23 cellular contexts compared by ENCODE assay signal in the genomic region with DNA sequence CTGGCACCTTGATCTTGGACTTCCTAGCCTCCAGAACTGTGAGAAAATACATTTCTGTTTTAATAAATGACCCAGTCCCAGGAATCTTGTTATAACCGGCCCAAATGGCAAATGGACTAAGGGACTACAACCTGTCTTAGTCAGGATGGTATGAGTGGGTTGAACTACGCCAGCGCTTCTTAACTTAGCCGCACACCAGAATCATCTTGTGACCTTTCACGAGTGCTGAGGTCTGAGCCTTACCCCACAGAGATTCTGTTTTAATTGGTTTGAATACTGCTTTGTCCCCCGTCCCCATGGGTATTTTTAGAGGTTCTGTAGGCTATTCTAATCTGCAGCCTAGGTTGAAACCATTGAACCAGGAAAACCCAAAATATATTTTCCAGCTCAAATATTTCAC. TPM values are rescaled to one million over a fixed set of nuclear protein-coding genes. Genes with fewer than 3 reads are reported as not detected.
DNase-seq lines count a peak whose midpoint lies in the region; ATAC-seq, FAIRE-seq and TF ChIP-seq lines count a peak whose summit lies in the region.
"Had no signal": no experiment of that assay in that cellular context is flagged by ENCODE, and none has a peak within 500 bp of the region (broad histone marks: within the 10 kb centered on the region; RNA-seq: fewer than 3 reads in every experiment).

No MANE protein-coding gene starts in this region.

- H3K27me3 Mint-ChIP-seq in stimulated activated memory B cell treated with anti-CD40 and anti-IgM and Interleukin-4, amounts not matched to agents 10 μg/mL and 1 μg/mL and 100 μg/mL, for 72 hours = no peaks in the 10 kb centered on the region
- H3K27me3 Mint-ChIP-seq: B cell; CD4-positive, alpha-beta memory T cell had no signal

- 0 out of 2 replicates have a peak, but pooled peaks cover 2% of the 10 kb centered on the region for H3K9me3 ChIP-seq in BLaER1
- H3K9me3 ChIP-seq in GM12878 (replicated peaks; ENCODE audit: control insufficient read depth, insufficient read depth, low read length) = no peaks in the 10 kb centered on the region
- H3K9me3 ChIP-seq: Caco-2 had no signal

- H3K4me3 ChIP-seq in BLaER1 (no peak overlapping the region), GM12878 (no peak overlapping the region)
- H3K4me3 ChIP-seq: GM23248 had no signal

- H2AFZ ChIP-seq in GM12878 (ENCODE audit: control insufficient read depth, low read depth, low read length) = no peak overlapping the region
- H2AFZ ChIP-seq: GM23248 had no signal

- H3K4me2 ChIP-seq in BLaER1 = peak overlapping the region; percentile 48
- no peak overlapping the region for H3K4me2 ChIP-seq in GM12878 (ENCODE audit: control insufficient read depth, insufficient read depth)

- no TSS peak for BruUV-seq in GM12878 (replicated peaks; lab: Mats Ljungman, UMichigan)

- peaks cover 29% of the 10 kb centered on the region for H3K36me3 ChIP-seq in BLaER1
- no peaks in the 10 kb centered on the region for H3K36me3 ChIP-seq in GM12878 (ENCODE audit: control insufficient read depth in 2 of 2, insufficient read depth in 2 of 2, low read length in 1 of 2)

- no peak for TF ChIP-seq EP300 in GM12878 (IDR thresholded peaks at IDR 0.05; ENCODE audit: borderline replicate concordance in 1 of 2, control insufficient read depth in 1 of 2, low read depth in 2 of 2, low read length in 2 of 2)

- TF ChIP-seq RAD21 in GM12878 (IDR thresholded peaks at IDR 0.05; ENCODE audit: insufficient read depth, low read depth, low read length) = no peak

- CTCF ChIA-PET in GM12878 (lab: Yijun Ruan, JAX) = interaction anchor here (0.7 kb wide), 1 partner anchor 47 kb away, joined by 3 read pairs; no protein-coding TSS in a partner anchor

- DNase-seq in SK-MEL-5 (ENCODE audit: low read depth, low spot score) = peak; percentile 83
- DNase-seq in GM12878 (ENCODE audit: low read depth, low spot score) = no peak
- no peak for DNase-seq in retina
- DNase-seq in cardiac septum (ENCODE audit: low spot score) = no peak
- no peak for DNase-seq in GOT3 (lab: John Stamatoyannopoulos, UW)
- DNase-seq: C1 segment of cervical spinal cord; Caco-2; CD4-positive, alpha-beta memory T cell; DMS153; DND-41; GM23248; H9; HFFc6 had no signal

- no peaks in the 10 kb centered on the region for H3K79me2 ChIP-seq in GM12878 (ENCODE audit: control insufficient read depth, insufficient read depth, low read length)

- RAD21 ChIA-PET in GM12878 (lab: Charles Lee; ENCODE audit: unreplicated experiment) = no interaction called here

- peaks cover 17% of the 10 kb centered on the region for H3K4me1 ChIP-seq in BLaER1
- H3K4me1 ChIP-seq in GM12878 (ENCODE audit: control insufficient read depth, insufficient read depth, low read length) = no peaks in the 10 kb centered on the region
- H3K4me1 ChIP-seq: Caco-2 had no signal

- in situ Hi-C loops in SK-MEL-5 (cut with HindIII; ENCODE audit: low pct_unique_long_range_greater_than_20kb, low sequenced_read_pairs) (no loop called here), GM12878 (cut with MboI) (no loop called here)

- H4K20me1 ChIP-seq in BLaER1 (no peaks in the 10 kb centered on the region), GM12878 (ENCODE audit: control insufficient read depth, insufficient read depth) (no peaks in the 10 kb centered on the region)

- TF ChIP-seq CTCF in GM12878 (IDR thresholded peaks at IDR 0.05 in 2 of 3, conservative IDR thresholded peaks at IDR 0.05 in 1 of 3; ENCODE audit: control insufficient read depth in 2 of 3, extremely low read depth in 1 of 3, insufficient read depth in 1 of 3, low read depth in 3 of 3, low read length in 3 of 3) = no peak

- no peak overlapping the region for H3K4me3 Mint-ChIP-seq in stimulated activated memory B cell treated with anti-CD40 and anti-IgM and Interleukin-4, amounts not matched to agents 10 μg/mL and 1 μg/mL and 100 μg/mL, for 72 hours
- H3K4me3 Mint-ChIP-seq: B cell; CD4-positive, alpha-beta memory T cell; H9; HFFc6 had no signal

- H3K27me3 ChIP-seq in BLaER1 = no peaks in the 10 kb centered on the region
- no peaks in the 10 kb centered on the region for H3K27me3 ChIP-seq in GM12878 (replicated peaks in 1 of 2; ENCODE audit: control insufficient read depth in 2 of 2, insufficient read depth in 2 of 2, low read length in 1 of 2)

- no peaks in the 10 kb centered on the region for H3K9me3 Mint-ChIP-seq in stimulated activated memory B cell treated with anti-CD40 and anti-IgM and Interleukin-4, amounts not matched to agents 10 μg/mL and 1 μg/mL and 100 μg/mL, for 72 hours
- H3K9me3 Mint-ChIP-seq: CD4-positive, alpha-beta memory T cell; H9; HFFc6 had no signal

- no peak for TF ChIP-seq POLR2A in GM12878 (IDR thresholded peaks at IDR 0.05; ENCODE audit: low read depth, low read length)

- H3K27ac Mint-ChIP-seq in stimulated activated memory B cell treated with anti-CD40 and anti-IgM and Interleukin-4, amounts not matched to agents 10 μg/mL and 1 μg/mL and 100 μg/mL, for 72 hours = no peak overlapping the region
- H3K27ac Mint-ChIP-seq: B cell, H9, HFFc6 had no signal

- peaks cover 5% of the 10 kb centered on the region for H3K4me1 Mint-ChIP-seq in stimulated activated memory B cell treated with anti-CD40 and anti-IgM and Interleukin-4, amounts not matched to agents 10 μg/mL and 1 μg/mL and 100 μg/mL, for 72 hours
- H3K4me1 Mint-ChIP-seq: B cell; CD4-positive, alpha-beta memory T cell had no signal

- peaks cover 5% of the 10 kb centered on the region for H3K36me3 Mint-ChIP-seq in stimulated activated memory B cell treated with anti-CD40 and anti-IgM and Interleukin-4, amounts not matched to agents 10 μg/mL and 1 μg/mL and 100 μg/mL, for 72 hours

- intact Hi-C loops in GM12878 (cut with micrococcal nuclease; ENCODE audit: unreplicated experiment) = no loop called here
- intact Hi-C loops in cardiac septum (cut with DNase I) = no loop called here

- no peak for FAIRE-seq in GM12878 (lab: Jason Lieb, UNC)
- FAIRE-seq: A204.1, G401.6, GM12891, GM18507, GM19239 had no signal

- SMC1A ChIA-PET in GM12878 (lab: Charles Lee; ENCODE audit: uncharacterized antibody, unreplicated experiment) = interaction anchor here (0.9 to 1.3 kb wide), 2 partner anchors 15 to 98 kb away, joined by 3 to 6 read pairs; no protein-coding TSS in a partner anchor

- WGBS in GM12878 (ENCODE audit: insufficient coverage, insufficient replicate concordance, low lambda C conversion rate, missing lambda C conversion rate) = 29% methylated on average over 6 of the region's 6 CpGs

- H3K27ac ChIP-seq in BLaER1 (no peak overlapping the region), GM12878 (ENCODE audit: control insufficient read depth, insufficient read depth) (no peak overlapping the region)
- H3K27ac ChIP-seq: 22Rv1, GM23248 had no signal

- ATAC-seq in GM12878 (peak; percentile 61), GM18520 (IDR thresholded peaks at IDR 0.05; ENCODE audit: unreplicated experiment) (no peak)
- ATAC-seq in stimulated activated memory B cell treated with anti-CD40 and anti-IgM and Interleukin-4, amounts not matched to agents 10 μg/mL and 1 μg/mL and 100 μg/mL, for 72 hours = peak; percentile 45

- H3K9ac ChIP-seq in BLaER1 (no peak overlapping the region), GM12878 (ENCODE audit: control insufficient read depth, insufficient read depth, low read length) (no peak overlapping the region)
- H3K9ac ChIP-seq: GM23248 had no signal

- POLR2A ChIA-PET in GM12878 (lab: Charles Lee) = no interaction called here

TF ChIP-seq in GM12878, 131 proteins besides CTCF, POLR2A, EP300 and RAD21 (continues in another document):
- TF ChIP-seq, protein P1, sequence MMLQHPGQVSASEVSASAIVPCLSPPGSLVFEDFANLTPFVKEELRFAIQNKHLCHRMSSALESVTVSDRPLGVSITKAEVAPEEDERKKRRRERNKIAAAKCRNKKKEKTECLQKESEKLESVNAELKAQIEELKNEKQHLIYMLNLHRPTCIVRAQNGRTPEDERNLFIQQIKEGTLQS (IDR thresholded peaks at IDR 0.05; ENCODE audit: borderline replicate concordance, extremely low read depth, low read depth, low read length) = no peak
- TF ChIP-seq ZNF274 (IDR thresholded peaks at IDR 0.05; ENCODE audit: insufficient read depth, insufficient read length) (no peak), NR2F1 (conservative IDR thresholded peaks at IDR 0.05) (0 out of 2 replicates have a peak, but pooled peaks have one; percentile 15), BCL11A (IDR thresholded peaks at IDR 0.05; ENCODE audit: low read depth, low read length) (0 out of 2 replicates have a peak, but pooled peaks have one; percentile 24), ZZZ3 (IDR thresholded peaks at IDR 0.05; ENCODE audit: control insufficient read depth, insufficient read length, low read depth) (no peak), IKZF1 (conservative IDR thresholded peaks at IDR 0.05) (no peak)
- TF ChIP-seq, protein P2, sequence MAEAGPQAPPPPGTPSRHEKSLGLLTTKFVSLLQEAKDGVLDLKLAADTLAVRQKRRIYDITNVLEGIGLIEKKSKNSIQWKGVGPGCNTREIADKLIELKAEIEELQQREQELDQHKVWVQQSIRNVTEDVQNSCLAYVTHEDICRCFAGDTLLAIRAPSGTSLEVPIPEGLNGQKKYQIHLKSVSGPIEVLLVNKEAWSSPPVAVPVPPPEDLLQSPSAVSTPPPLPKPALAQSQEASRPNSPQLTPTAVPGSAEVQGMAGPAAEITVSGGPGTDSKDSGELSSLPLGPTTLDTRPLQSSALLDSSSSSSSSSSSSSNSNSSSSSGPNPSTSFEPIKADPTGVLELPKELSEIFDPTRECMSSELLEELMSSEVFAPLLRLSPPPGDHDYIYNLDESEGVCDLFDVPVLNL (IDR thresholded peaks at IDR 0.05; ENCODE audit: low read depth, low read length) = no peak

RNA-seq across cellular contexts. Expression of a gene that starts 48.0 kb away (rescaled TPM):
- 17.9 and 22.8 TPM in 2 replicates for total RNA-seq in SK-MEL-5 (2014; rRNA removed; shearing (Covaris generic))
- 43.7 and 315 TPM in 2 replicates for polyA plus RNA-seq in SK-MEL-5 (2015; cell fraction: cytosol; rRNA removed)
- polyA plus RNA-seq in SK-MEL-5 (2015; cell fraction: nucleus; rRNA removed) = 48.8 and 50.4 TPM in 2 replicates
- total RNA-seq in GM12878 (2013; cell fraction: nucleolus; rRNA removed) = 217 and 258 TPM in 2 replicates
- total RNA-seq in GM12878 (2014; rRNA removed) (13.0 and 14.7 TPM in 2 replicates), GM12878 (2014; rRNA removed; fragmentation: Illumina TruSeq; extraction: Trizol) (7.9 and 8.1 TPM in 2 replicates), GM12878 (2021) (23.5 and 26.8 TPM in 2 replicates), cardiac septum (13.8 TPM)
- polyA plus RNA-seq in GM12878 (2011; ENCODE audit: low read depth) = 6.9 TPM
- polyA plus RNA-seq in GM12878 (2011; rRNA removed) (21.8 and 46.7 TPM in 2 replicates), GM12878 (2014; fragmentation: Illumina TruSeq; extraction: Trizol) (10.2 and 14.2 TPM in 2 replicates), GM12878 (2014; fragmentation: Nextera tagmentation; extraction: Ambion mirVana) (1 to 10 TPM; 1.6 to 2.6 TPM), GM12878 (2014; rRNA removed) (13.3 and 14.6 TPM in 2 replicates), GM12878 (2016; fragmentation: Nextera tagmentation; extraction: Ambion mirVana) (10 to 100 TPM; 18.8 to 19.4 TPM)
- polyA plus RNA-seq in GM12878 (2011; cell fraction: cytosol; rRNA removed) = 38.7 and 47.0 TPM in 2 replicates
- polyA plus RNA-seq in GM12878 (2011; cell fraction: nucleus; rRNA removed) = 115 and 127 TPM in 2 replicates
- polyA plus RNA-seq in GM12878 (2012) = 14.6 and 20.5 TPM in 2 replicates
- 48.5 and 62.2 TPM in 2 replicates for polyA minus RNA-seq in GM12878 (2011; rRNA and poly(A)+ RNA removed)
- 12.2 and 18.8 TPM in 2 replicates for polyA minus RNA-seq in GM12878 (2011; cell fraction: cytosol; rRNA and poly(A)+ RNA removed)
- 57.4 and 65.9 TPM in 2 replicates for polyA minus RNA-seq in GM12878 (2011; cell fraction: nucleus; rRNA and poly(A)+ RNA removed)
